In the genomic region with DNA sequence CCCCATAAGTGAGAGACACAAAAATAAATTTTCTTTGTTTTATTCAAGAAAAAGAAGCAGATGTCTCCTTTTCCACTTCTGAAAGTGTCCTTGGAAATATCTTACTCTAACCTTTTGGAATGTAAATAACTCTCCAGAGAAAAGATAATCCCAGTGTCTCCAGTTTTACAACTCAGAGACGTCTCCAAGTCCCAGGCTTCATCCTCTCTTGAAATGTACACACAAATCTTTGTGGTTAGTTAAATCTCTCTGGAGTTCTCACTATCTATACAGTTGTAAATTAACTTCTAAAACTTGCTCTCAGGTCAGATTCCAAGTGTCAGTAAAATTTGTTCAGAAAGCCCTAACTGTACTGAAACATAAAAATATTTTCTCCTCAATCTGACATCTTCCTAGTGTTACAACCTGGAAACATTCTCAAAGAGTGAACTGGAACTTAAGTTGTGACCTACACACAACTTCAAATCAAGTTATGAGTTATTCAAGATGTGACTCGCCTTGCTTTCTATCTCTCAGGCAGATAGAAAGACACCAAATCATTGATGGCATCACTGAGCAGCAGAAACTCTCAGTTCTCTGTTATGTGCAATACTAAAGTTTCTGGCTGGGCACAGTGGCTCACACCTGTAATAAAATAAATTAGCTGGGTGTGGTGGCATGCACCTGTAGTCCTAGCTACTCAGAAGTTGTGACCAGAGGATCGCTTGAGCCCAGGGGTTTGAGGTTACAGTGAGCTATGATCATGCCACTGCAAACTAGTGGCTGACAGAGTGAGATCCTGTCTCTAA, we compare ENCODE assay signal across 14 cellular contexts.
A peak's percentile ranks its signal among the peaks of the same experiment; 100 is the strongest.
DNase-seq lines count a peak whose midpoint lies in the region; ATAC-seq and TF ChIP-seq lines count a peak whose summit lies in the region.
"Had no signal": no experiment of that assay in that cellular context is flagged by ENCODE, and none has a peak within 500 bp of the region (broad histone marks: within the 10 kb centered on the region; RNA-seq: fewer than 3 reads in every experiment).

No MANE protein-coding gene starts in this region.

- peaks cover 25% of the 10 kb centered on the region for H3K27me3 ChIP-seq in foreskin keratinocyte
- H3K27me3 ChIP-seq: BLaER1 treated with 17β-estradiol and CSF1 and Interleukin-3, amounts not matched to agents 10 nM and 100 nM; spleen; vagina had no signal

- H3K27ac ChIP-seq in foreskin keratinocyte, result no peak overlapping the region
- H3K27ac ChIP-seq: BLaER1 treated with 17β-estradiol and CSF1 and Interleukin-3, amounts not matched to agents 10 nM and 100 nM; spleen; vagina had no signal

- ATAC-seq in GM18873 (IDR thresholded peaks at IDR 0.05; ENCODE audit: low FRiP score, unreplicated experiment), result peak; percentile 81
- ATAC-seq in GM21786 (IDR thresholded peaks at IDR 0.05; ENCODE audit: unreplicated experiment), result peak; percentile 81
- peak; percentile 63 for ATAC-seq in HG03342 (IDR thresholded peaks at IDR 0.05; ENCODE audit: unreplicated experiment)
- peak; percentile 96 for ATAC-seq in mucosa of descending colon
- ATAC-seq in foreskin keratinocyte, result no peak
- no peak for ATAC-seq in Right ventricle myocardium superior (ENCODE audit: poor library complexity)
- ATAC-seq: natural killer cell had no signal

- H3K9me3 ChIP-seq in mucosa of descending colon, result no peaks in the 10 kb centered on the region
- H3K9me3 ChIP-seq: vagina had no signal

- no peak overlapping the region for H3K4me3 ChIP-seq in mucosa of descending colon
- H3K4me3 ChIP-seq: BLaER1 treated with 17β-estradiol and CSF1 and Interleukin-3, amounts not matched to agents 10 nM and 100 nM; spleen; vagina had no signal

- peaks cover 14% of the 10 kb centered on the region for H3K4me1 ChIP-seq in mucosa of descending colon (ENCODE audit: low read depth)
- H3K4me1 ChIP-seq in foreskin keratinocyte, result no peaks in the 10 kb centered on the region
- H3K4me1 ChIP-seq: BLaER1 treated with 17β-estradiol and CSF1 and Interleukin-3, amounts not matched to agents 10 nM and 100 nM; vagina had no signal

- no peaks in the 10 kb centered on the region for H3K36me3 ChIP-seq in mucosa of descending colon (ENCODE audit: low read depth)
- H3K36me3 ChIP-seq: BLaER1 treated with 17β-estradiol and CSF1 and Interleukin-3, amounts not matched to agents 10 nM and 100 nM; spleen; vagina had no signal

- TF ChIP-seq CTCF in mucosa of descending colon (IDR thresholded peaks at IDR 0.05) (no peak), foreskin keratinocyte (conservative IDR thresholded peaks at IDR 0.05) (no peak)

- DNase-seq in mucosa of descending colon (no peak), foreskin keratinocyte (no peak), DMS79 treated with DMSO at 0.1 percent for 48 hours (lab: John Stamatoyannopoulos, UW) (no peak), Right ventricle myocardium superior (no peak), retina (no peak)
- DNase-seq: activated CD4-positive, alpha-beta T cell treated with anti-CD3 and anti-CD28 coated beads, Interleukin-2, amount 10 ng/mL, durations not matched to agents 7 days and 5 days; natural killer cell; NCI-H1436; spleen had no signal

- intact Hi-C loops in mucosa of descending colon (cut with DNase I, micrococcal nuclease) (no loop called here), Right ventricle myocardium superior (cut with DNase I) (no loop called here)

Comparison
In these comparisons a context has a peak if more than half of its experiments do, and no peak if none do; other contexts are left out.
1. ATAC-seq: peak in GM18873 (single experiment), GM21786 (single experiment), HG03342 (single experiment) and mucosa of descending colon (single experiment); none in foreskin keratinocyte (single experiment) and Right ventricle myocardium superior (single experiment).